ENCODE assay signal across 1 cellular context in genomic region chr19:7013678-7014077, GRCh38.
TF ChIP-seq lines count a peak whose summit lies in the region.

No MANE protein-coding gene starts in this region.

TF ChIP-seq in GM12878, 131 proteins besides CTCF, POLR2A, EP300 and RAD21 (continues in another document):
- TF ChIP-seq SMC3 (IDR thresholded peaks at IDR 0.05; ENCODE audit: borderline replicate concordance, low read length) (no peak), RBBP5 (conservative IDR thresholded peaks at IDR 0.05) (no peak), KAT2A (conservative IDR thresholded peaks at IDR 0.05; ENCODE audit: control insufficient read depth, low read depth, low read length) (no peak), RUNX3 (IDR thresholded peaks at IDR 0.05; ENCODE audit: low read length) (peak; percentile 87), PBX3 (IDR thresholded peaks at IDR 0.05; ENCODE audit: insufficient replicate concordance, low read depth, low read length) (peak; percentile 77), STAT1 (conservative IDR thresholded peaks at IDR 0.05) (no peak), RELB (IDR thresholded peaks at IDR 0.05; ENCODE audit: low read depth) (peak; percentile 67), NR2F1 (conservative IDR thresholded peaks at IDR 0.05) (peak; percentile 43), RELA (IDR thresholded peaks at IDR 0.05; ENCODE audit: borderline replicate concordance, partially characterized antibody) (peak; percentile 35), SREBF1 (IDR thresholded peaks at IDR 0.05; ENCODE audit: low read length) (no peak), REST (IDR thresholded peaks at IDR 0.05; ENCODE audit: low read depth, low read length) (peak; percentile 57; the same call in 1 of the 2 replicates), NBN (IDR thresholded peaks at IDR 0.05) (peak; percentile 72), EGR1 (IDR thresholded peaks at IDR 0.05; ENCODE audit: borderline replicate concordance in 1 of 2, low read depth in 2 of 2, low read length in 2 of 2) (no peak), CBX5 (IDR thresholded peaks at IDR 0.05; ENCODE audit: low read depth) (no peak), HDAC6 (IDR thresholded peaks at IDR 0.05; ENCODE audit: unreplicated experiment) (no peak), IKZF2 (IDR thresholded peaks at IDR 0.05) (peak; percentile 85), NR2C1 (IDR thresholded peaks at IDR 0.05) (no peak), ATF7 (IDR thresholded peaks at IDR 0.05; ENCODE audit: low read depth) (peak; percentile 77), BCL3 (IDR thresholded peaks at IDR 0.05; ENCODE audit: borderline replicate concordance, insufficient read depth, low read depth, low read length, poor library complexity, severe bottlenecking) (no peak), HCFC1 (IDR thresholded peaks at IDR 0.05; ENCODE audit: low read length) (no peak), DPF2 (IDR thresholded peaks at IDR 0.05) (peak; percentile 79), LARP7 (IDR thresholded peaks at IDR 0.05) (no peak), EED (IDR thresholded peaks at IDR 0.05; ENCODE audit: low read depth) (peak; percentile 76), USF2 (IDR thresholded peaks at IDR 0.05; ENCODE audit: borderline replicate concordance, low read depth, low read length) (peak; percentile 49; the same call in 1 of the 2 replicates), MXI1 (IDR thresholded peaks at IDR 0.05; ENCODE audit: low read depth, low read length) (peak; percentile 62), IKZF1 (conservative IDR thresholded peaks at IDR 0.05) (peak; percentile 83), CUX1 (IDR thresholded peaks at IDR 0.05; ENCODE audit: insufficient replicate concordance, low read depth, low read length) (peak; percentile 20), RFX5 (IDR thresholded peaks at IDR 0.05; ENCODE audit: low read depth, low read length) (no peak), SIX5 (IDR thresholded peaks at IDR 0.05; ENCODE audit: low read depth, low read length, severe bottlenecking) (no peak), BHLHE40 (IDR thresholded peaks at IDR 0.05; ENCODE audit: borderline replicate concordance in 1 of 2, low read depth in 2 of 2, low read length in 1 of 2) (peak; percentile 30 to 37; a peak in 1 of 4 replicates), SMAD5 (IDR thresholded peaks at IDR 0.05; ENCODE audit: low read depth) (no peak), TAF1 (IDR thresholded peaks at IDR 0.05; ENCODE audit: borderline replicate concordance, low read depth, low read length) (no peak), CEBPZ (IDR thresholded peaks at IDR 0.05; ENCODE audit: low read depth, low read length) (no peak), IRF4 (IDR thresholded peaks at IDR 0.05; ENCODE audit: low read depth, low read length) (peak; percentile 51; the same call in 1 of the 2 replicates), RAD51 (IDR thresholded peaks at IDR 0.05) (peak; percentile 86), MTA2 (IDR thresholded peaks at IDR 0.05; ENCODE audit: low read depth) (peak; percentile 78), ZNF687 (IDR thresholded peaks at IDR 0.05) (peak; percentile 81), BACH1 (IDR thresholded peaks at IDR 0.05; ENCODE audit: borderline replicate concordance) (peak; percentile 36; the same call in 1 of the 2 replicates), MAX (IDR thresholded peaks at IDR 0.05; ENCODE audit: low read depth, low read length) (peak; percentile 64)
